29 cellular contexts compared by ENCODE assay signal in genomic region chr2:39275016-39275415, GRCh38. TPM values are rescaled to one million over a fixed set of nuclear protein-coding genes. Genes with fewer than 3 reads are reported as not detected.
DNase-seq lines count a peak whose midpoint lies in the region; ATAC-seq and FAIRE-seq lines count a peak whose summit lies in the region.
"Had no signal": no experiment of that assay in that cellular context is flagged by ENCODE, and none has a peak within 500 bp of the region (broad histone marks: within the 10 kb centered on the region; RNA-seq: fewer than 3 reads in every experiment).

No MANE protein-coding gene starts in this region.

- peaks cover 6% of the 10 kb centered on the region for H3K36me3 Mint-ChIP-seq in natural killer cell treated with Interleukin-12 subunit alpha and Interleukin-12 subunit beta and Interleukin-15 and Interleukin-18, amount 100 ng/mL, for 72 hours

- no peaks in the 10 kb centered on the region for H3K9me3 ChIP-seq in GM23248 (ENCODE audit: low read depth)
- no peaks in the 10 kb centered on the region for H3K9me3 ChIP-seq in small intestine (ENCODE audit: control insufficient read depth, low read depth)
- H3K9me3 ChIP-seq: spleen, testis had no signal

- no peak overlapping the region for H3K9ac ChIP-seq in GM23248

- no peaks in the 10 kb centered on the region for H3K4me1 ChIP-seq in GM23248 (ENCODE audit: insufficient read depth)
- no peaks in the 10 kb centered on the region for H3K4me1 ChIP-seq in small intestine (ENCODE audit: control insufficient read depth in 2 of 2, insufficient read depth in 1 of 2, low read depth in 1 of 2, low read length in 1 of 2)
- H3K4me1 ChIP-seq: spleen, testis had no signal

- H4K20me1 ChIP-seq in GM23248 (ENCODE audit: insufficient read depth) = no peaks in the 10 kb centered on the region

- H3K4me3 Mint-ChIP-seq in natural killer cell treated with Interleukin-12 subunit alpha and Interleukin-12 subunit beta and Interleukin-15 and Interleukin-18, amount 100 ng/mL, for 72 hours = no peak overlapping the region
- H3K4me3 Mint-ChIP-seq: CD4-positive, alpha-beta T cell; dendritic cell treated with granulocyte-macrophage colony-stimulating factor and Interleukin-4, amounts not matched to agents 40 ng/mL and 50 ng/mL, for 4 days; H9; memory B cell had no signal

- DNase-seq in GM23248 = peak; percentile 18
- DNase-seq in M059J (ENCODE audit: low read depth) = peak; percentile 34
- DNase-seq in epithelial cell of prostate (ENCODE audit: low read depth, low spot score) = peak; percentile 29
- peak; percentile 14 for DNase-seq in small intestine
- DNase-seq in natural killer cell treated with Interleukin-12 subunit alpha and Interleukin-12 subunit beta and Interleukin-15 and Interleukin-18, amount 100 ng/mL, for 72 hours (ENCODE audit: low spot score) = no peak
- DNase-seq in central memory CD4-positive, alpha-beta T cell = no peak
- DNase-seq: activated CD4-positive, alpha-beta T cell treated with anti-CD3 and anti-CD28 coated beads, Interleukin-2, amount 50 U/mL, for 48 hours; activated CD4-positive, CD25-positive, alpha-beta regulatory T cell; activated CD8-positive, alpha-beta memory T cell treated with anti-CD3 and anti-CD28 coated beads, Interleukin-2, amount 50 U/mL, for 4 hours; anterior cingulate cortex; caudate nucleus; CD4-positive, alpha-beta T cell; DMS 273 treated with DMSO at 0.1 percent for 48 hours; GF-D8; H9; NCI-H1417 treated with DMSO at 0.1 percent for 48 hours; NCI-H446 treated with DMSO at 0.1 percent for 48 hours; occipital lobe; SHP77 treated with DMSO at 0.1 percent for 48 hours; spleen; stimulated activated CD4-positive, alpha-beta T cell treated with anti-CD3 and anti-CD28 coated beads, Interleukin-4, amount 100 ng/mL, for 1 hour; stimulated activated naive CD4-positive, alpha-beta T cell; SW 1271; testis had no signal

- no peak overlapping the region for H3K4me3 ChIP-seq in GM23248
- no peak overlapping the region for H3K4me3 ChIP-seq in small intestine (ENCODE audit: low read depth in 1 of 2, low read length in 2 of 2)
- H3K4me3 ChIP-seq: spleen, testis had no signal

- in situ Hi-C loops in GM23248 (cut with MboI) = no loop called here

- H3K27me3 ChIP-seq in GM23248 (replicated peaks; ENCODE audit: insufficient read depth) (no peaks in the 10 kb centered on the region), small intestine (ENCODE audit: control insufficient read depth in 2 of 2, insufficient read depth in 2 of 2, low read length in 2 of 2) (no peaks in the 10 kb centered on the region)
- H3K27me3 ChIP-seq: spleen, testis had no signal

- WGBS in GM23248 (ENCODE audit: low coverage in 1 of 2, low lambda C conversion rate in 2 of 2, missing lambda C conversion rate in 2 of 2), 2 experiments = 100% methylated on average over 1 of the region's 1 CpG
- 86 to 100% (median 94%) methylated on average over 1 of the region's 1 CpG for WGBS in small intestine, 3 donors

- no peak overlapping the region for H3K27ac Mint-ChIP-seq in natural killer cell treated with Interleukin-12 subunit alpha and Interleukin-12 subunit beta and Interleukin-15 and Interleukin-18, amount 100 ng/mL, for 72 hours
- H3K27ac Mint-ChIP-seq: activated naive CD4-positive, alpha-beta T cell treated with anti-CD3 and anti-CD28 coated beads, Interleukin-2, amount 50 U/mL, for 72 hours; CD4-positive, alpha-beta T cell; dendritic cell treated with granulocyte-macrophage colony-stimulating factor and Interleukin-4, amounts not matched to agents 40 ng/mL and 50 ng/mL, for 4 days; H9; memory B cell had no signal

- H3K4me1 Mint-ChIP-seq in natural killer cell treated with Interleukin-12 subunit alpha and Interleukin-12 subunit beta and Interleukin-15 and Interleukin-18, amount 100 ng/mL, for 72 hours (ENCODE audit: low read depth in 2 of 2) = no peaks in the 10 kb centered on the region
- H3K4me1 Mint-ChIP-seq: H9, memory B cell had no signal

- no peak overlapping the region for H2AFZ ChIP-seq in GM23248

- H3K9me2 ChIP-seq in GM23248 (ENCODE audit: insufficient read depth) = no peaks in the 10 kb centered on the region

- H3K27me3 Mint-ChIP-seq in natural killer cell treated with Interleukin-12 subunit alpha and Interleukin-12 subunit beta and Interleukin-15 and Interleukin-18, amount 100 ng/mL, for 72 hours = no peaks in the 10 kb centered on the region
- H3K27me3 Mint-ChIP-seq: CD4-positive, alpha-beta T cell; dendritic cell treated with granulocyte-macrophage colony-stimulating factor and Interleukin-4, amounts not matched to agents 40 ng/mL and 50 ng/mL, for 4 days; memory B cell had no signal

- no peak overlapping the region for H3K4me2 ChIP-seq in GM23248 (ENCODE audit: unreplicated experiment)

- FAIRE-seq in small intestine (lab: Jason Lieb, UNC) = no peak

- H3K36me3 ChIP-seq in GM23248 (ENCODE audit: low read depth) (peaks cover 54% of the 10 kb centered on the region), small intestine (ENCODE audit: control insufficient read depth in 2 of 2, insufficient read depth in 2 of 2, low read length in 2 of 2) (peaks cover 7 to 9% of the 10 kb centered on the region in 2 donors)

- no peak for ATAC-seq in natural killer cell treated with Interleukin-12 subunit alpha and Interleukin-12 subunit beta and Interleukin-15 and Interleukin-18, amount 100 ng/mL, for 72 hours
- ATAC-seq in HG02623 (IDR thresholded peaks at IDR 0.05; ENCODE audit: unreplicated experiment) = no peak
- ATAC-seq: activated naive CD4-positive, alpha-beta T cell treated with anti-CD3 and anti-CD28 coated beads, Interleukin-2, amount 50 U/mL, for 72 hours had no signal

- no peaks in the 10 kb centered on the region for H3K79me2 ChIP-seq in GM23248 (ENCODE audit: insufficient read depth)

- H3K27ac ChIP-seq in GM23248 = no peak overlapping the region
- H3K27ac ChIP-seq in epithelial cell of prostate = peak overlapping the region; percentile 2
- no peak overlapping the region for H3K27ac ChIP-seq in small intestine (ENCODE audit: low read depth in 1 of 2, low read length in 1 of 2)
- H3K27ac ChIP-seq: spleen, testis had no signal

- H3K9me3 Mint-ChIP-seq in natural killer cell treated with Interleukin-12 subunit alpha and Interleukin-12 subunit beta and Interleukin-15 and Interleukin-18, amount 100 ng/mL, for 72 hours = no peaks in the 10 kb centered on the region
- H3K9me3 Mint-ChIP-seq: activated naive CD4-positive, alpha-beta T cell treated with anti-CD3 and anti-CD28 coated beads, Interleukin-2, amount 50 U/mL, for 72 hours; CD4-positive, alpha-beta T cell; dendritic cell treated with granulocyte-macrophage colony-stimulating factor and Interleukin-4, amounts not matched to agents 40 ng/mL and 50 ng/mL, for 4 days; H9; memory B cell had no signal

- no peaks in the 10 kb centered on the region for H3F3A ChIP-seq in GM23248 (ENCODE audit: insufficient read depth)

RNA-seq across cellular contexts. Expression of gene CDKL4, which starts 31.2 kb away (rescaled TPM):
- 0.22 TPM in 1 of 2 replicates, not detected in the other for total RNA-seq in GM23248 (2014; rRNA removed; shearing (Covaris generic))
- polyA plus RNA-seq in GM23248 (2016; fragmentation: Nextera tagmentation; extraction: Ambion mirVana) (0.61 TPM in 1 of 2 replicates, not detected in the other), small intestine (not detected)
- not detected in 2 replicates for total RNA-seq in M059J (2014; rRNA removed; shearing (Covaris generic))
- not detected for total RNA-seq in natural killer cell treated with Interleukin-12 subunit alpha and Interleukin-12 subunit beta and Interleukin-15 and Interleukin-18, amount 100 ng/mL, for 72 hours
- total RNA-seq: activated naive CD4-positive, alpha-beta T cell treated with anti-CD3 and anti-CD28 coated beads, Interleukin-2, amount 50 U/mL, for 72 hours; H9; OCI-LY7 had no signal

Comparison
In these comparisons a context has a peak if more than half of its experiments do, and no peak if none do; other contexts are left out.
1. DNase-seq: peak in GM23248 (single experiment), M059J (single experiment), epithelial cell of prostate (single experiment) and small intestine (single experiment); none in natural killer cell treated with Interleukin-12 subunit alpha and Interleukin-12 subunit beta and Interleukin-15 and Interleukin-18, amount 100 ng/mL, for 72 hours (single experiment) and central memory CD4-positive, alpha-beta T cell (single experiment).